In genomic region chr2:26706616-26707473, GRCh38 we compare ENCODE assay signal across 22 cellular contexts. TPM values are rescaled to one million over a fixed set of nuclear protein-coding genes. Genes with fewer than 3 reads are reported as not detected.
A peak's percentile ranks its signal among the peaks of the same experiment; 100 is the strongest.
DNase-seq lines count a peak whose midpoint lies in the region; ATAC-seq, FAIRE-seq and TF ChIP-seq lines count a peak whose summit lies in the region.
"Had no signal": no experiment of that assay in that cellular context is flagged by ENCODE, and none has a peak within 500 bp of the region (broad histone marks: within the 10 kb centered on the region; RNA-seq: fewer than 3 reads in every experiment).

No MANE protein-coding gene starts in this region.

- TF ChIP-seq RAD21 in H1 (IDR thresholded peaks at IDR 0.05 in 1 of 2, conservative IDR thresholded peaks at IDR 0.05 in 1 of 2; ENCODE audit: low read depth in 2 of 2, low read length in 2 of 2): peak; percentile 7 to 11; a peak in 1 of 4 replicates

- TF ChIP-seq CTCF in Caco-2 (IDR thresholded peaks at IDR 0.05; ENCODE audit: insufficient read depth in 1 of 2, low read depth in 1 of 2, low read length in 1 of 2, severe bottlenecking in 1 of 2, unreplicated experiment in 1 of 2) (no peak), H1 (IDR thresholded peaks at IDR 0.05; ENCODE audit: control extremely low read depth in 1 of 3, insufficient read depth in 1 of 3, low read depth in 1 of 3, low read length in 3 of 3) (no peak), pancreas (IDR thresholded peaks at IDR 0.05) (no peak), foreskin fibroblast (IDR thresholded peaks at IDR 0.05; ENCODE audit: low read depth, low read length) (no peak)

- no peak for FAIRE-seq in H1 (lab: Jason Lieb, UNC)
- no peak for FAIRE-seq in pancreas (lab: Jason Lieb, UNC)
- FAIRE-seq: A204.1, HTR-8/SVneo, islet of Langerhans had no signal

- H3K4ac ChIP-seq in H1 (replicated peaks; ENCODE audit: insufficient read length, low read depth, low read length): no peak overlapping the region

- H3K79me2 ChIP-seq in H1 (ENCODE audit: control insufficient read depth in 1 of 2, insufficient read depth in 2 of 2, low read length in 2 of 2): no peaks in the 10 kb centered on the region

- H3K4me1 ChIP-seq in Caco-2: peaks cover 56% of the 10 kb centered on the region
- H3K4me1 ChIP-seq in H1 (replicated peaks in 1 of 4; ENCODE audit: control insufficient read depth in 3 of 4, insufficient read depth in 4 of 4, low read length in 3 of 4): peaks cover 0 to 11% (median 5%) of the 10 kb centered on the region in 4 experiments; a peak in 4 of 7 replicates
- peaks cover 15 to 28% (median 20%) of the 10 kb centered on the region in 3 donors for H3K4me1 ChIP-seq in pancreas
- no peaks in the 10 kb centered on the region for H3K4me1 ChIP-seq in effector memory CD4-positive, alpha-beta T cell (ENCODE audit: control insufficient read depth, insufficient read depth, low read length, poor library complexity, severe bottlenecking)

- no peak overlapping the region for H3K56ac ChIP-seq in H1 (replicated peaks; ENCODE audit: insufficient read length, low read depth, low read length)

- H2BK5ac ChIP-seq in H1 (ENCODE audit: low read depth, low read length): no peak overlapping the region

- H2AK5ac ChIP-seq in H1 (ENCODE audit: low read depth, low read length): no peak overlapping the region

- peak overlapping the region; percentile 43; the same call in 1 of the 2 replicates for H2BK12ac ChIP-seq in H1 (ENCODE audit: low read depth, low read length)

- no peak overlapping the region for H2BK120ac ChIP-seq in H1 (replicated peaks; ENCODE audit: low read depth, low read length)

- no peak overlapping the region for H2AFZ ChIP-seq in H1 (ENCODE audit: low read length)

- H4K20me1 ChIP-seq in H1 (replicated peaks in 1 of 2; ENCODE audit: control insufficient read depth in 1 of 2, insufficient read depth in 2 of 2, low read length in 2 of 2): no peaks in the 10 kb centered on the region

- no peak overlapping the region for H3K9ac ChIP-seq in H1 (replicated peaks in 1 of 4; ENCODE audit: extremely low read depth in 1 of 4, low read depth in 3 of 4, low read length in 3 of 4)

- DNase-seq in Caco-2 (peak; percentile 66 to 87), H1 (ENCODE audit: low read depth in 1 of 2, low spot score in 2 of 2) (no peak), left kidney (ENCODE audit: low read depth, low spot score) (peak; percentile 88), pancreas (peak in 4 of 6 donors; percentile 43 to 71 (median 61)), DMS53 (lab: John Stamatoyannopoulos, UW) (no peak), foreskin fibroblast (no peak)
- no peak for DNase-seq in effector memory CD4-positive, alpha-beta T cell
- DNase-seq: activated CD4-positive, alpha-beta T cell treated with anti-CD3 and anti-CD28 coated beads, Interleukin-2, amount 10 ng/mL, durations not matched to agents 7 days and 5 days; activated naive CD8-positive, alpha-beta T cell treated with anti-CD3 and anti-CD28 coated beads, Interleukin-2, amount 10 ng/mL, durations not matched to agents 7 days and 5 days; activated T-cell treated with anti-CD3 and anti-CD28 coated beads, Interleukin-2, amount 50 U/mL, for 4 hours; CD4-positive, alpha-beta T cell; H9; NCI-H1694 treated with DMSO at 0.1 percent for 48 hours; NCI-H510A had no signal

- H4K8ac ChIP-seq in H1 (ENCODE audit: extremely low read depth, insufficient read depth, low read length): peak overlapping the region; percentile 7; the same call in 1 of the 2 replicates

- peak overlapping the region; percentile 31 for H4K91ac ChIP-seq in H1 (replicated peaks; ENCODE audit: insufficient read length, low read length)

- H3K4me1 Mint-ChIP-seq in Caco-2 (ENCODE audit: low read depth, unreplicated experiment): peaks cover 22% of the 10 kb centered on the region
- H3K4me1 Mint-ChIP-seq: activated CD4-positive, alpha-beta T cell treated with anti-CD3 and anti-CD28 coated beads, Interleukin-2, amount 10 ng/mL, durations not matched to agents 7 days and 5 days; activated naive CD8-positive, alpha-beta T cell treated with anti-CD3 and anti-CD28 coated beads, Interleukin-2, amount 10 ng/mL, durations not matched to agents 7 days and 5 days had no signal

- H3K4me2 ChIP-seq in H1 (ENCODE audit: insufficient read depth in 1 of 2, low read depth in 2 of 2, low read length in 2 of 2): no peak overlapping the region

- POLR2A ChIA-PET in Caco-2 (lab: Charles Lee): no interaction called here
- POLR2A ChIA-PET in H1 (lab: Charles Lee; ENCODE audit: partially characterized antibody): no interaction called here

- H2BK20ac ChIP-seq in H1 (ENCODE audit: low read length): no peak overlapping the region

- WGBS in H1 (ENCODE audit: extremely low coverage in 1 of 2, insufficient coverage in 1 of 2, insufficient read length in 1 of 2, insufficient replicate concordance in 2 of 2, low coverage in 1 of 2, low lambda C conversion rate in 2 of 2, missing lambda C conversion rate in 1 of 2), 2 experiments: 85% methylated on average over 17 of the region's 19 CpGs; no CpG with 5 or more reads in 1 of the 2 experiments
- WGBS in pancreas, 2 donors: 37 to 38% methylated on average over 18 to 19 of the region's 19 CpGs

- no peak overlapping the region for H3K27ac Mint-ChIP-seq in Caco-2 (ENCODE audit: unreplicated experiment)
- H3K27ac Mint-ChIP-seq: activated CD4-positive, alpha-beta T cell treated with anti-CD3 and anti-CD28 coated beads, Interleukin-2, amount 10 ng/mL, durations not matched to agents 7 days and 5 days; activated naive CD8-positive, alpha-beta T cell treated with anti-CD3 and anti-CD28 coated beads, Interleukin-2, amount 10 ng/mL, durations not matched to agents 7 days and 5 days; CD4-positive, alpha-beta T cell; H9 had no signal

- H2BK15ac ChIP-seq in H1 (ENCODE audit: low read length): peak overlapping the region; percentile 67; the same call in 1 of the 2 replicates

- TF ChIP-seq EP300 in H1 (IDR thresholded peaks at IDR 0.05; ENCODE audit: borderline replicate concordance in 1 of 2, low read depth in 2 of 2, low read length in 2 of 2): no peak

- peak; percentile 41 to 86 (median 61) for ATAC-seq in pancreas
- ATAC-seq in GM18868 (IDR thresholded peaks at IDR 0.05; ENCODE audit: unreplicated experiment): no peak
- ATAC-seq: activated T-cell treated with anti-CD3 and anti-CD28 coated beads, Interleukin-2, amount 50 U/mL, for 4 hours had no signal

- no peak overlapping the region for H4K5ac ChIP-seq in H1 (ENCODE audit: insufficient read length, low read depth, low read length)

- BruUV-seq in Caco-2 (replicated peaks; lab: Mats Ljungman, UMichigan): no TSS peak

- no peaks in the 10 kb centered on the region for H3K79me1 ChIP-seq in H1 (ENCODE audit: low read depth, low read length)

- no peaks in the 10 kb centered on the region for H3K9me3 ChIP-seq in Caco-2
- no peaks in the 10 kb centered on the region for H3K9me3 ChIP-seq in H1 (ENCODE audit: insufficient read depth in 2 of 2, low read depth in 1 of 2, low read length in 1 of 2)
- H3K9me3 ChIP-seq in pancreas: no peaks in the 10 kb centered on the region
- H3K9me3 ChIP-seq in effector memory CD4-positive, alpha-beta T cell (ENCODE audit: control insufficient read depth, low read length): no peaks in the 10 kb centered on the region
- H3K9me3 ChIP-seq: suprapubic skin had no signal

- no peaks in the 10 kb centered on the region for H3K36me3 Mint-ChIP-seq in Caco-2 (ENCODE audit: insufficient read depth, unreplicated experiment)
- H3K36me3 Mint-ChIP-seq: activated naive CD8-positive, alpha-beta T cell treated with anti-CD3 and anti-CD28 coated beads, Interleukin-2, amount 10 ng/mL, durations not matched to agents 7 days and 5 days had no signal

- no peak for TF ChIP-seq POLR2A in H1 (IDR thresholded peaks at IDR 0.05; ENCODE audit: control extremely low read depth in 1 of 2, low read depth in 2 of 2, low read length in 2 of 2)

- H3K14ac ChIP-seq in H1 (ENCODE audit: insufficient read length): no peak overlapping the region

- H3K27ac ChIP-seq in H1 (ENCODE audit: low read depth, low read length) (no peak overlapping the region), pancreas (peak overlapping the region in 2 of 4 donors; percentile 2 to 41)
- H3K27ac ChIP-seq in effector memory CD4-positive, alpha-beta T cell (ENCODE audit: insufficient read depth, low read length, poor library complexity, severe bottlenecking): no peak overlapping the region
- H3K27ac ChIP-seq: SK-N-MC, suprapubic skin had no signal

- no peak overlapping the region for H3K4me3 ChIP-seq in Caco-2 (ENCODE audit: low read depth, low read length)
- no peak overlapping the region for H3K4me3 ChIP-seq in H1 (ENCODE audit: extremely low read depth in 1 of 4, insufficient read depth in 2 of 4, low read depth in 3 of 4, low read length in 4 of 4)
- H3K4me3 ChIP-seq in pancreas: no peak overlapping the region
- H3K4me3 ChIP-seq in foreskin fibroblast (ENCODE audit: low read depth in 1 of 2, low read length in 2 of 2): no peak overlapping the region
- H3K4me3 ChIP-seq in effector memory CD4-positive, alpha-beta T cell (ENCODE audit: insufficient read depth, low read depth, low read length, poor library complexity, severe bottlenecking): no peak overlapping the region
- H3K4me3 ChIP-seq: SK-N-MC, suprapubic skin had no signal

- H3K9me3 Mint-ChIP-seq in Caco-2 (ENCODE audit: unreplicated experiment): no peaks in the 10 kb centered on the region
- H3K9me3 Mint-ChIP-seq: activated CD4-positive, alpha-beta T cell treated with anti-CD3 and anti-CD28 coated beads, Interleukin-2, amount 10 ng/mL, durations not matched to agents 7 days and 5 days; activated naive CD8-positive, alpha-beta T cell treated with anti-CD3 and anti-CD28 coated beads, Interleukin-2, amount 10 ng/mL, durations not matched to agents 7 days and 5 days; activated T-cell treated with anti-CD3 and anti-CD28 coated beads, Interleukin-2, amount 50 U/mL, for 4 hours; CD4-positive, alpha-beta T cell; H9 had no signal

- intact Hi-C loops in Caco-2 (cut with micrococcal nuclease; ENCODE audit: unreplicated experiment) (no loop called here), pancreas (cut with DNase I) (no loop called here)

- no peak overlapping the region for H3K23ac ChIP-seq in H1 (ENCODE audit: insufficient read length)

- H3K27me3 ChIP-seq in Caco-2 (replicated peaks; ENCODE audit: control insufficient read depth, insufficient read depth, low read length) (no peaks in the 10 kb centered on the region), H1 (replicated peaks in 1 of 4; ENCODE audit: control insufficient read depth in 3 of 4, extremely low read depth in 1 of 4, insufficient read depth in 3 of 4, low read length in 3 of 4) (no peaks in the 10 kb centered on the region; a peak in 1 of 7 replicates), pancreas (no peaks in the 10 kb centered on the region)
- no peaks in the 10 kb centered on the region for H3K27me3 ChIP-seq in effector memory CD4-positive, alpha-beta T cell (replicated peaks; ENCODE audit: control insufficient read depth, insufficient read depth, low read length, poor library complexity, severe bottlenecking)
- H3K27me3 ChIP-seq: suprapubic skin had no signal

- peak overlapping the region; percentile 19; the same call in 1 of the 2 replicates for H3K18ac ChIP-seq in H1 (ENCODE audit: extremely low read depth, low read length)

- H3K23me2 ChIP-seq in H1 (ENCODE audit: low read depth, low read length): 0 out of 2 replicates have a peak, but pooled peaks cover 2% of the 10 kb centered on the region

- CTCF ChIA-PET in Caco-2 (lab: Charles Lee) (interaction anchor here (1.1 kb wide), 1 partner anchor 39 kb away, joined by 3 read pairs; no protein-coding TSS in a partner anchor), H1 (lab: Charles Lee; ENCODE audit: partially characterized antibody) (interaction anchor here (0.9 kb wide), 1 partner anchor 24 kb away, joined by 3 read pairs; no protein-coding TSS in a partner anchor)

- H3K36me3 ChIP-seq in Caco-2 (ENCODE audit: control insufficient read depth, insufficient read depth, low read length): no peaks in the 10 kb centered on the region
- no peaks in the 10 kb centered on the region for H3K36me3 ChIP-seq in H1 (ENCODE audit: control insufficient read depth in 2 of 4, insufficient read depth in 4 of 4, low read length in 3 of 4)
- no peaks in the 10 kb centered on the region for H3K36me3 ChIP-seq in pancreas
- H3K36me3 ChIP-seq in effector memory CD4-positive, alpha-beta T cell (ENCODE audit: control insufficient read depth, insufficient read depth, low read length): no peaks in the 10 kb centered on the region
- H3K36me3 ChIP-seq: suprapubic skin had no signal

- H3K4me3 Mint-ChIP-seq in Caco-2 (ENCODE audit: unreplicated experiment): no peak overlapping the region
- H3K4me3 Mint-ChIP-seq: activated CD4-positive, alpha-beta T cell treated with anti-CD3 and anti-CD28 coated beads, Interleukin-2, amount 10 ng/mL, durations not matched to agents 7 days and 5 days; activated naive CD8-positive, alpha-beta T cell treated with anti-CD3 and anti-CD28 coated beads, Interleukin-2, amount 10 ng/mL, durations not matched to agents 7 days and 5 days; activated T-cell treated with anti-CD3 and anti-CD28 coated beads, Interleukin-2, amount 50 U/mL, for 4 hours; CD4-positive, alpha-beta T cell; H9 had no signal

- H3K27me3 Mint-ChIP-seq in Caco-2 (ENCODE audit: insufficient read depth, unreplicated experiment): no peaks in the 10 kb centered on the region
- H3K27me3 Mint-ChIP-seq: activated CD4-positive, alpha-beta T cell treated with anti-CD3 and anti-CD28 coated beads, Interleukin-2, amount 10 ng/mL, durations not matched to agents 7 days and 5 days; CD4-positive, alpha-beta T cell had no signal

RNA-seq across cellular contexts. Expression of gene KCNK3, which starts 14.3 kb away (rescaled TPM):
- total RNA-seq in Caco-2 (2022) (0.09 and 0.36 TPM in 2 replicates), pancreas (10 to 100 TPM; 23.6 to 46.4 (median 31.4) TPM)
- 0.11 and 0.30 TPM in 2 replicates for total RNA-seq in H1 (2021; fragmentation: NEBNext Ultra II Directional; extraction: Animal tissue kit (Norgen Biotek cat#: 25700))
- polyA plus RNA-seq in H1 (2011; rRNA removed) (0.29 and 0.33 TPM in 2 replicates), pancreas (1 to 10 TPM; 7.5 to 9.0 TPM)
- 0.08 TPM for polyA plus RNA-seq in H1 (2011; cell fraction: cytosol; rRNA removed)
- 0.11 TPM for polyA plus RNA-seq in H1 (2011; cell fraction: nucleus; rRNA removed)
- polyA plus RNA-seq in H1 (2012, experiment 1 of 2): 0.05 to 0.24 TPM (median 0.14 TPM) in 4 replicates
- 0.09 TPM for polyA plus RNA-seq in H1 (2012, experiment 2 of 2)
- 0.06 TPM for polyA plus RNA-seq in H1 (2013, experiment 1 of 2)
- 0.04 TPM for polyA plus RNA-seq in H1 (2013, experiment 2 of 2)
- 0.06 and 0.15 TPM in 2 replicates for polyA minus RNA-seq in H1 (2011; rRNA and poly(A)+ RNA removed)
- not detected for polyA minus RNA-seq in H1 (2011; cell fraction: cytosol; rRNA and poly(A)+ RNA removed)
- polyA minus RNA-seq in H1 (2011; cell fraction: nucleus; rRNA and poly(A)+ RNA removed): not detected
- total RNA-seq: activated CD4-positive, alpha-beta T cell treated with anti-CD3 and anti-CD28 coated beads, Interleukin-2, amount 10 ng/mL, durations not matched to agents 7 days and 5 days; activated naive CD8-positive, alpha-beta T cell treated with anti-CD3 and anti-CD28 coated beads, Interleukin-2, amount 10 ng/mL, durations not matched to agents 7 days and 5 days; CD4-positive, alpha-beta T cell; OCI-LY7; pulmonary artery endothelial cell had no signal

RNA-seq across cellular contexts. Expression of gene SLC35F6, which starts 57.2 kb away (rescaled TPM):
- total RNA-seq in Caco-2 (2022) (44.1 and 45.7 TPM in 2 replicates), pancreas (10 to 100 TPM; 10.1 to 21.9 (median 12.1) TPM)
- 11.2 and 11.6 TPM in 2 replicates for total RNA-seq in H1 (2021; fragmentation: NEBNext Ultra II Directional; extraction: Animal tissue kit (Norgen Biotek cat#: 25700))
- polyA plus RNA-seq in H1 (2011; rRNA removed) (12.9 and 13.5 TPM in 2 replicates), pancreas (1 to 10 TPM; 9.3 to 9.9 TPM)
- polyA plus RNA-seq in H1 (2011; cell fraction: cytosol; rRNA removed): 7.3 TPM
- 6.5 TPM for polyA plus RNA-seq in H1 (2011; cell fraction: nucleus; rRNA removed)
- polyA plus RNA-seq in H1 (2012, experiment 1 of 2): 7.5 to 10.5 TPM (median 8.8 TPM) in 4 replicates
- 8.0 TPM for polyA plus RNA-seq in H1 (2012, experiment 2 of 2)
- polyA plus RNA-seq in H1 (2013, experiment 1 of 2): 14.9 TPM
- 17.3 TPM for polyA plus RNA-seq in H1 (2013, experiment 2 of 2)
- 19.7 and 19.8 TPM in 2 replicates for polyA minus RNA-seq in H1 (2011; rRNA and poly(A)+ RNA removed)
- 12.4 TPM for polyA minus RNA-seq in H1 (2011; cell fraction: cytosol; rRNA and poly(A)+ RNA removed)
- 9.9 TPM for polyA minus RNA-seq in H1 (2011; cell fraction: nucleus; rRNA and poly(A)+ RNA removed)

Comparison
In these comparisons a context has a peak if more than half of its experiments do, and no peak if none do; other contexts are left out.
1. DNase-seq: peak in Caco-2 (2 of 2), left kidney (single experiment) and pancreas (4 of 6); none in H1 (0 of 2), DMS53 (single experiment), foreskin fibroblast (0 of 2) and effector memory CD4-positive, alpha-beta T cell (0 of 3).
2. RNA of gene KCNK3, which starts 14.3 kb away (total RNA-seq): 23.6 to 46.4 TPM in pancreas; 0.09 to 0.36 TPM in Caco-2 and 0.11 to 0.30 TPM in H1; every median in the first group is over 10 times any median in the second.